1 cellular context compared by ENCODE assay signal in genomic region chr2:164757934-164758695, GRCh38.
A peak's percentile ranks its signal among the peaks of the same experiment; 100 is the strongest.
TF ChIP-seq lines count a peak whose summit lies in the region.

No MANE protein-coding gene starts in this region.

TF ChIP-seq in HepG2, 621 proteins besides CTCF, POLR2A, EP300 and RAD21 (continued from another document):
- no peak for TF ChIP-seq GTF2F1 (IDR thresholded peaks at IDR 0.05; ENCODE audit: low read length)
- no peak for TF ChIP-seq ZNF263 (CRISPR knock-in tag; IDR thresholded peaks at IDR 0.05)
- 0 out of 2 replicates have a peak, but pooled peaks have one; percentile 31 for TF ChIP-seq BCL6 (CRISPR knock-in tag; IDR thresholded peaks at IDR 0.05)
- TF ChIP-seq CEBPB (IDR thresholded peaks at IDR 0.05; ENCODE audit: borderline replicate concordance, low read depth, low read length) = peak; percentile 96
- no peak for TF ChIP-seq GRHL1 (CRISPR knock-in tag; conservative IDR thresholded peaks at IDR 0.05)
- no peak for TF ChIP-seq BRCA1 (CRISPR knock-in tag; IDR thresholded peaks at IDR 0.05)
- TF ChIP-seq ZNF629 (CRISPR knock-in tag; conservative IDR thresholded peaks at IDR 0.05) = no peak
- no peak for TF ChIP-seq KMT2A (CRISPR knock-in tag; IDR thresholded peaks at IDR 0.05)
- no peak for TF ChIP-seq MIXL1 (CRISPR knock-in tag; IDR thresholded peaks at IDR 0.05)
- TF ChIP-seq SALL1 (CRISPR knock-in tag; IDR thresholded peaks at IDR 0.05) = no peak
- no peak for TF ChIP-seq ZC3H13 (CRISPR knock-in tag; IDR thresholded peaks at IDR 0.05)
- no peak for TF ChIP-seq KLF15 (CRISPR knock-in tag; IDR thresholded peaks at IDR 0.05; ENCODE audit: borderline replicate concordance)
